8 cellular contexts compared by ENCODE assay signal in genomic region chr16:89422905-89423630, GRCh38.
DNase-seq lines count a peak whose midpoint lies in the region; ATAC-seq and TF ChIP-seq lines count a peak whose summit lies in the region.

No MANE protein-coding gene starts in this region.

- no TSS peak for BruUV-seq in IMR-90 (replicated peaks; lab: Mats Ljungman, UMichigan)

- no peak overlapping the region for H2AK5ac ChIP-seq in IMR-90 (ENCODE audit: low read depth, low read length)

- H3K4me2 ChIP-seq in IMR-90 (ENCODE audit: low read depth, low read length): 0 out of 2 replicates have a peak overlapping the region, but pooled peaks have one; percentile 3

- peak overlapping the region; percentile 8 for H2AFZ ChIP-seq in IMR-90 (replicated peaks; ENCODE audit: low read length, poor library complexity)

- H3K36me3 ChIP-seq in IMR-90 (ENCODE audit: control insufficient read depth, insufficient read depth, low read length): peaks cover 1% of the 10 kb centered on the region
- no peaks in the 10 kb centered on the region for H3K36me3 ChIP-seq in testis (ENCODE audit: low read depth, missing control alignments)

- H4K5ac ChIP-seq in IMR-90 (ENCODE audit: low read depth, low read length): no peak overlapping the region

- no peak overlapping the region for H4K8ac ChIP-seq in IMR-90 (ENCODE audit: low read depth in 2 of 2, low read length in 2 of 2)

- H3K4me3 ChIP-seq in IMR-90 (ENCODE audit: insufficient read depth, low read depth, low read length) (no peak overlapping the region), testis (no peak overlapping the region)

- peak overlapping the region; percentile 47 for H3K4me3 Mint-ChIP-seq in activated T-cell treated with anti-CD3 and anti-CD28 coated beads, Interleukin-2, amount 50 U/mL, for 4 hours
- H3K4me3 Mint-ChIP-seq in stimulated activated effector memory CD8-positive, alpha-beta T cell treated with anti-CD3 and anti-CD28 coated beads, Interleukin-12 subunit alpha, Interleukin-12 subunit beta, amount 100 ng/mL, for 72 hours: peak overlapping the region; percentile 36

- no peak for TF ChIP-seq RAD21 in IMR-90 (IDR thresholded peaks at IDR 0.05; ENCODE audit: low read length)

- H3K9ac ChIP-seq in IMR-90 (ENCODE audit: low read depth, low read length): no peak overlapping the region

- H3K56ac ChIP-seq in IMR-90 (ENCODE audit: extremely low read depth, insufficient read depth, low read length): no peak overlapping the region

- H3K9me3 ChIP-seq in IMR-90 (ENCODE audit: control insufficient read depth, insufficient read depth, low read length): no peaks in the 10 kb centered on the region
- no peaks in the 10 kb centered on the region for H3K9me3 ChIP-seq in testis

- H3K27me3 ChIP-seq in IMR-90 (ENCODE audit: control insufficient read depth, insufficient read depth, low read length): no peaks in the 10 kb centered on the region
- no peaks in the 10 kb centered on the region for H3K27me3 ChIP-seq in testis

- H3K36me3 Mint-ChIP-seq in activated T-cell treated with anti-CD3 and anti-CD28 coated beads, Interleukin-2, amount 50 U/mL, for 4 hours (ENCODE audit: insufficient read depth): peaks cover 12% of the 10 kb centered on the region
- peaks cover 84% of the 10 kb centered on the region for H3K36me3 Mint-ChIP-seq in stimulated activated effector memory CD8-positive, alpha-beta T cell treated with anti-CD3 and anti-CD28 coated beads, Interleukin-12 subunit alpha, Interleukin-12 subunit beta, amount 100 ng/mL, for 72 hours

- peaks cover 99% of the 10 kb centered on the region for H4K20me1 ChIP-seq in IMR-90 (ENCODE audit: insufficient read depth, low read length)

- no peak overlapping the region for H2BK15ac ChIP-seq in IMR-90 (ENCODE audit: low read depth, low read length)

- no peak overlapping the region for H2BK20ac ChIP-seq in IMR-90 (ENCODE audit: low read depth, low read length)

- peak overlapping the region; percentile 75; the same call in 1 of the 2 replicates for H3K23ac ChIP-seq in IMR-90 (ENCODE audit: low read depth, low read length)

- peaks cover 82% of the 10 kb centered on the region for H3K4me1 Mint-ChIP-seq in activated T-cell treated with anti-CD3 and anti-CD28 coated beads, Interleukin-2, amount 50 U/mL, for 4 hours (ENCODE audit: low read depth)
- H3K4me1 Mint-ChIP-seq in stimulated activated effector memory CD8-positive, alpha-beta T cell treated with anti-CD3 and anti-CD28 coated beads, Interleukin-12 subunit alpha, Interleukin-12 subunit beta, amount 100 ng/mL, for 72 hours: peaks cover 82% of the 10 kb centered on the region

- dilution Hi-C loops in IMR-90 (cut with HindIII; ENCODE audit: low sequenced_read_pairs, unreplicated experiment): no loop called here

- peaks cover 12% of the 10 kb centered on the region for H3K4me1 ChIP-seq in IMR-90 (ENCODE audit: control insufficient read depth, insufficient read depth, low read length)
- peaks cover 38% of the 10 kb centered on the region for H3K4me1 ChIP-seq in testis

- H2AK9ac ChIP-seq in IMR-90 (replicated peaks; ENCODE audit: low read depth, low read length, poor library complexity): no peak overlapping the region

- H2BK120ac ChIP-seq in IMR-90 (ENCODE audit: low read depth, low read length): no peak overlapping the region

- TF ChIP-seq POLR2A in IMR-90 (IDR thresholded peaks at IDR 0.05; ENCODE audit: low read depth, low read length) (no peak; the same call in 1 of the 2 replicates), testis (IDR thresholded peaks at IDR 0.05) (no peak)

- ATAC-seq in GM21360 (IDR thresholded peaks at IDR 0.05; ENCODE audit: unreplicated experiment): peak; percentile 61
- peak; percentile 70 for ATAC-seq in IMR-90 (ENCODE audit: low read depth)
- ATAC-seq in activated T-cell treated with anti-CD3 and anti-CD28 coated beads, Interleukin-2, amount 50 U/mL, for 4 hours: peak; percentile 86 to 87
- ATAC-seq in stimulated activated effector memory CD8-positive, alpha-beta T cell treated with anti-CD3 and anti-CD28 coated beads, Interleukin-12 subunit alpha, Interleukin-12 subunit beta, amount 100 ng/mL, for 72 hours: peak; percentile 97

- H3K4ac ChIP-seq in IMR-90 (ENCODE audit: low read depth, low read length): peak overlapping the region; percentile 2; the same call in 1 of the 2 replicates

- DNase-seq in CD1c-positive myeloid dendritic cell (ENCODE audit: extremely low spot score) (peak; percentile 31), IMR-90 (peak; percentile 79), iris pigment epithelial cell (ENCODE audit: low read depth) (peak; percentile 86), NCI-H2196 treated with DMSO at 0.1 percent for 48 hours (lab: John Stamatoyannopoulos, UW; ENCODE audit: unreplicated experiment) (no peak), testis (no peak)
- peak; percentile 51 for DNase-seq in activated T-cell treated with anti-CD3 and anti-CD28 coated beads, Interleukin-2, amount 50 U/mL, for 4 hours
- DNase-seq in stimulated activated effector memory CD8-positive, alpha-beta T cell treated with anti-CD3 and anti-CD28 coated beads, Interleukin-12 subunit alpha, Interleukin-12 subunit beta, amount 100 ng/mL, for 72 hours (ENCODE audit: low spot score in 2 of 2): peak; percentile 63 to 85

- peak overlapping the region; percentile 83 for H3K27ac Mint-ChIP-seq in stimulated activated effector memory CD8-positive, alpha-beta T cell treated with anti-CD3 and anti-CD28 coated beads, Interleukin-12 subunit alpha, Interleukin-12 subunit beta, amount 100 ng/mL, for 72 hours

- H3K27me3 Mint-ChIP-seq in activated T-cell treated with anti-CD3 and anti-CD28 coated beads, Interleukin-2, amount 50 U/mL, for 4 hours (ENCODE audit: low read depth): no peaks in the 10 kb centered on the region

- H3K79me1 ChIP-seq in IMR-90 (ENCODE audit: low read depth in 1 of 2, low read length in 2 of 2): peaks cover 10 to 87% of the 10 kb centered on the region in 2 experiments; a peak in 3 of 4 replicates

- H3K27ac ChIP-seq in IMR-90 (ENCODE audit: insufficient read depth, low read length) (peak overlapping the region; percentile 15), testis (peak overlapping the region in 1 of 2 donors; percentile 30)

- H3K18ac ChIP-seq in IMR-90 (ENCODE audit: low read depth, low read length): no peak overlapping the region

- 17% methylated on average over 1 of the region's 16 CpGs; no CpG with 5 or more reads in 1 of the 2 experiments for WGBS in IMR-90 (ENCODE audit: extremely low coverage in 2 of 2, insufficient read length in 1 of 2), 2 experiments
- WGBS in testis, 2 donors: 49 to 56% methylated on average over 16 of the region's 16 CpGs

- in situ Hi-C loops in IMR-90 (cut with MboI; ENCODE audit: low sequenced_read_pairs): no loop called here

- no peak for TF ChIP-seq CTCF in IMR-90 (conservative IDR thresholded peaks at IDR 0.05; ENCODE audit: low read depth, low read length)
- TF ChIP-seq CTCF in testis (IDR thresholded peaks at IDR 0.05): no peak

- intact Hi-C loops in IMR-90 (cut with micrococcal nuclease) (no loop called here), testis (cut with DNase I; ENCODE audit: low total_unique reads) (no loop called here)

- H3K9me3 Mint-ChIP-seq in activated T-cell treated with anti-CD3 and anti-CD28 coated beads, Interleukin-2, amount 50 U/mL, for 4 hours: no peaks in the 10 kb centered on the region
- no peaks in the 10 kb centered on the region for H3K9me3 Mint-ChIP-seq in stimulated activated effector memory CD8-positive, alpha-beta T cell treated with anti-CD3 and anti-CD28 coated beads, Interleukin-12 subunit alpha, Interleukin-12 subunit beta, amount 100 ng/mL, for 72 hours

- POLR2A ChIA-PET in IMR-90 (lab: Charles Lee; ENCODE audit: unreplicated experiment): no interaction called here

- CTCF ChIA-PET in IMR-90 (lab: Yijun Ruan, JAX): no interaction called here

- no peak overlapping the region for H2BK5ac ChIP-seq in IMR-90 (ENCODE audit: low read depth, low read length, poor library complexity, severe bottlenecking)

- H3K14ac ChIP-seq in IMR-90 (replicated peaks; ENCODE audit: low read depth, low read length): peak overlapping the region; percentile 68; the same call in 1 of the 2 replicates

- peaks cover 55% of the 10 kb centered on the region for H3K9me1 ChIP-seq in IMR-90 (ENCODE audit: insufficient read depth, low read length)

- H4K91ac ChIP-seq in IMR-90 (ENCODE audit: insufficient read depth, low read depth, low read length): no peak overlapping the region

TF ChIP-seq in IMR-90, 13 proteins besides CTCF, POLR2A, EP300 and RAD21:
- peak; percentile 33; the same call in 1 of the 2 replicates for TF ChIP-seq BHLHE40 (IDR thresholded peaks at IDR 0.05; ENCODE audit: low read depth, low read length)
- peak; percentile 93 for TF ChIP-seq MXI1 (IDR thresholded peaks at IDR 0.05; ENCODE audit: borderline replicate concordance, low read depth, low read length)
- no peak for TF ChIP-seq CEBPB (IDR thresholded peaks at IDR 0.05; ENCODE audit: low read depth, low read length)

Comparison
In these comparisons a context has a peak if more than half of its experiments do, and no peak if none do; other contexts are left out.
1. DNase-seq: peak in CD1c-positive myeloid dendritic cell (single experiment), IMR-90 (single experiment), activated T-cell treated with anti-CD3 and anti-CD28 coated beads, Interleukin-2, amount 50 U/mL, for 4 hours (single experiment), iris pigment epithelial cell (single experiment) and stimulated activated effector memory CD8-positive, alpha-beta T cell treated with anti-CD3 and anti-CD28 coated beads, Interleukin-12 subunit alpha, Interleukin-12 subunit beta, amount 100 ng/mL, for 72 hours (2 of 2); none in NCI-H2196 treated with DMSO at 0.1 percent for 48 hours (single experiment) and testis (single experiment).
2. Peak in every context shown above with its lines, with median percentiles within 50 percentile points of each other: ATAC-seq.